ENCODE assay signal across 20 cellular contexts in genomic region chr20:11182715-11183114, GRCh38.
DNase-seq lines count a peak whose midpoint lies in the region; ATAC-seq and TF ChIP-seq lines count a peak whose summit lies in the region.
"Had no signal": no experiment of that assay in that cellular context is flagged by ENCODE, and none has a peak within 500 bp of the region (broad histone marks: within the 10 kb centered on the region; RNA-seq: fewer than 3 reads in every experiment).

No MANE protein-coding gene starts in this region.

- TF ChIP-seq CTCF in Caco-2 (IDR thresholded peaks at IDR 0.05; ENCODE audit: insufficient read depth in 1 of 2, low read depth in 1 of 2, low read length in 1 of 2, severe bottlenecking in 1 of 2, unreplicated experiment in 1 of 2) (no peak), spleen (IDR thresholded peaks at IDR 0.05 in 8 of 11, conservative IDR thresholded peaks at IDR 0.05 in 3 of 11) (no peak)

- no peak overlapping the region for H3K4me3 Mint-ChIP-seq in naive thymus-derived CD4-positive, alpha-beta T cell
- H3K4me3 Mint-ChIP-seq in Caco-2 (ENCODE audit: unreplicated experiment) (no peak overlapping the region), immature natural killer cell (no peak overlapping the region)
- H3K4me3 Mint-ChIP-seq: neural crest cell; stimulated activated naive CD8-positive, alpha-beta T cell treated with anti-CD3 and anti-CD28 coated beads, Interleukin-15, Interleukin-2, amounts not matched to agents 100 ng/mL and 50 ng/mL, for 24 hours had no signal

- H3K9me3 ChIP-seq in naive thymus-derived CD4-positive, alpha-beta T cell (ENCODE audit: control insufficient read depth in 2 of 3, low read length in 3 of 3): no peaks in the 10 kb centered on the region
- H3K9me3 ChIP-seq in Caco-2 (peaks cover 21% of the 10 kb centered on the region; the same call in 1 of the 2 replicates), spleen (peaks cover 0 to 29% (median 17%) of the 10 kb centered on the region in 8 donors)

- CTCF ChIA-PET in naive thymus-derived CD4-positive, alpha-beta T cell (lab: Charles Lee): no interaction called here
- CTCF ChIA-PET in Caco-2 (lab: Charles Lee): no interaction called here

- ATAC-seq in naive thymus-derived CD4-positive, alpha-beta T cell: peak; percentile 73
- ATAC-seq: HCT116, SK-N-SH treated with all-trans-retinoic acid at 6 μM for 48 hours had no signal

- no peaks in the 10 kb centered on the region for H3K4me1 ChIP-seq in naive thymus-derived CD4-positive, alpha-beta T cell (ENCODE audit: control insufficient read depth in 2 of 2, insufficient read depth in 2 of 2, low read length in 2 of 2)
- H3K4me1 ChIP-seq in Caco-2 (no peaks in the 10 kb centered on the region), spleen (no peaks in the 10 kb centered on the region)

- no peak overlapping the region for H3K27ac ChIP-seq in naive thymus-derived CD4-positive, alpha-beta T cell (ENCODE audit: low read depth, low read length)
- H3K27ac ChIP-seq in spleen: no peak overlapping the region
- H3K27ac ChIP-seq: coronary artery, PC-9, upper lobe of left lung had no signal

- no peaks in the 10 kb centered on the region for H3K36me3 Mint-ChIP-seq in naive thymus-derived CD4-positive, alpha-beta T cell
- H3K36me3 Mint-ChIP-seq in Caco-2 (ENCODE audit: insufficient read depth, unreplicated experiment): no peaks in the 10 kb centered on the region
- peaks cover 0 to 3% (median 0%) of the 10 kb centered on the region in 3 donors for H3K36me3 Mint-ChIP-seq in immature natural killer cell

- BruUV-seq in Caco-2 (replicated peaks; lab: Mats Ljungman, UMichigan): no TSS peak

- H3K27ac Mint-ChIP-seq in naive thymus-derived CD4-positive, alpha-beta T cell: no peak overlapping the region
- H3K27ac Mint-ChIP-seq in Caco-2 (ENCODE audit: unreplicated experiment) (no peak overlapping the region), immature natural killer cell (no peak overlapping the region)
- H3K27ac Mint-ChIP-seq: stimulated activated naive CD8-positive, alpha-beta T cell treated with anti-CD3 and anti-CD28 coated beads, Interleukin-15, Interleukin-2, amounts not matched to agents 100 ng/mL and 50 ng/mL, for 24 hours had no signal

- H3K36me3 ChIP-seq in naive thymus-derived CD4-positive, alpha-beta T cell (ENCODE audit: control insufficient read depth in 2 of 3, insufficient read depth in 3 of 3, low read length in 3 of 3): no peaks in the 10 kb centered on the region
- H3K36me3 ChIP-seq in Caco-2 (ENCODE audit: control insufficient read depth, insufficient read depth, low read length): no peaks in the 10 kb centered on the region
- no peaks in the 10 kb centered on the region for H3K36me3 ChIP-seq in spleen
- H3K36me3 ChIP-seq: heart left ventricle, upper lobe of left lung had no signal

- H3K27me3 ChIP-seq in naive thymus-derived CD4-positive, alpha-beta T cell (ENCODE audit: control insufficient read depth in 2 of 2, insufficient read depth in 2 of 2, low read length in 2 of 2): no peaks in the 10 kb centered on the region
- H3K27me3 ChIP-seq in Caco-2 (replicated peaks; ENCODE audit: control insufficient read depth, insufficient read depth, low read length): no peaks in the 10 kb centered on the region
- no peaks in the 10 kb centered on the region for H3K27me3 ChIP-seq in spleen (replicated peaks in 1 of 7)
- H3K27me3 ChIP-seq: heart left ventricle, upper lobe of left lung had no signal

- H3K9me3 Mint-ChIP-seq in naive thymus-derived CD4-positive, alpha-beta T cell: peaks cover 2 to 27% (median 8%) of the 10 kb centered on the region in 11 donors
- H3K9me3 Mint-ChIP-seq in Caco-2 (ENCODE audit: unreplicated experiment): peaks cover 23% of the 10 kb centered on the region
- peaks cover 0 to 7% (median 2%) of the 10 kb centered on the region in 6 donors for H3K9me3 Mint-ChIP-seq in immature natural killer cell

- no peaks in the 10 kb centered on the region for H3K27me3 Mint-ChIP-seq in naive thymus-derived CD4-positive, alpha-beta T cell
- H3K27me3 Mint-ChIP-seq in Caco-2 (ENCODE audit: insufficient read depth, unreplicated experiment): no peaks in the 10 kb centered on the region
- H3K27me3 Mint-ChIP-seq in immature natural killer cell (ENCODE audit: low read depth in 3 of 3): peaks cover 0 to 6% (median 5%) of the 10 kb centered on the region in 3 donors
- H3K27me3 Mint-ChIP-seq: stimulated activated naive CD8-positive, alpha-beta T cell treated with anti-CD3 and anti-CD28 coated beads, Interleukin-15, Interleukin-2, amounts not matched to agents 100 ng/mL and 50 ng/mL, for 24 hours had no signal

- intact Hi-C loops in naive thymus-derived CD4-positive, alpha-beta T cell (cut with micrococcal nuclease): no loop called here
- intact Hi-C loops in Caco-2 (cut with micrococcal nuclease; ENCODE audit: unreplicated experiment): no loop called here
- intact Hi-C loops in spleen (cut with DNase I; ENCODE audit: low total_unique reads): no loop called here

- no peak overlapping the region for H3K4me3 ChIP-seq in naive thymus-derived CD4-positive, alpha-beta T cell (ENCODE audit: low read length)
- H3K4me3 ChIP-seq in Caco-2 (ENCODE audit: low read depth, low read length) (no peak overlapping the region), spleen (no peak overlapping the region)
- H3K4me3 ChIP-seq: coronary artery, heart left ventricle, PC-9, upper lobe of left lung had no signal

- peaks cover 0 to 1% (median 0%) of the 10 kb centered on the region in 7 donors for H3K4me1 Mint-ChIP-seq in naive thymus-derived CD4-positive, alpha-beta T cell
- H3K4me1 Mint-ChIP-seq in Caco-2 (ENCODE audit: low read depth, unreplicated experiment) (no peaks in the 10 kb centered on the region), immature natural killer cell (no peaks in the 10 kb centered on the region)

- 51 to 83% (median 65%) methylated on average over 1 of the region's 1 CpG for WGBS in spleen, 5 donors

- POLR2A ChIA-PET in naive thymus-derived CD4-positive, alpha-beta T cell (lab: Charles Lee): no interaction called here
- POLR2A ChIA-PET in Caco-2 (lab: Charles Lee): no interaction called here

- DNase-seq in Ammon's horn (ENCODE audit: low spot score) (peak; percentile 42), NOMO-1 (lab: John Stamatoyannopoulos, UW; ENCODE audit: unreplicated experiment in 2 of 2) (peak; percentile 87 to 89), fibroblast of gingiva (ENCODE audit: low read depth) (peak; percentile 60), NCI-H2196 (lab: John Stamatoyannopoulos, UW; ENCODE audit: unreplicated experiment) (no peak), Caco-2 (no peak), immature natural killer cell (no peak), spleen (no peak)
- DNase-seq in naive thymus-derived CD4-positive, alpha-beta T cell: no peak
- DNase-seq: activated naive CD4-positive, alpha-beta T cell treated with Interleukin-2 at 50 U/mL for 16 hours; heart left ventricle; NCI-H1694 treated with DMSO at 0.1 percent for 48 hours; NCI-H510A treated with DMSO at 0.1 percent for 48 hours; PC-9; retina had no signal

- no peak for TF ChIP-seq POLR2A in spleen (IDR thresholded peaks at IDR 0.05)

Comparison
In these comparisons a context has a peak if more than half of its experiments do, and no peak if none do; other contexts are left out.
1. DNase-seq: peak in Ammon's horn (single experiment), NOMO-1 (2 of 2) and fibroblast of gingiva (single experiment); none in naive thymus-derived CD4-positive, alpha-beta T cell (0 of 9), NCI-H2196 (single experiment), Caco-2 (0 of 2), immature natural killer cell (0 of 3) and spleen (single experiment).